34 cellular contexts compared by ENCODE assay signal in the genomic region with DNA sequence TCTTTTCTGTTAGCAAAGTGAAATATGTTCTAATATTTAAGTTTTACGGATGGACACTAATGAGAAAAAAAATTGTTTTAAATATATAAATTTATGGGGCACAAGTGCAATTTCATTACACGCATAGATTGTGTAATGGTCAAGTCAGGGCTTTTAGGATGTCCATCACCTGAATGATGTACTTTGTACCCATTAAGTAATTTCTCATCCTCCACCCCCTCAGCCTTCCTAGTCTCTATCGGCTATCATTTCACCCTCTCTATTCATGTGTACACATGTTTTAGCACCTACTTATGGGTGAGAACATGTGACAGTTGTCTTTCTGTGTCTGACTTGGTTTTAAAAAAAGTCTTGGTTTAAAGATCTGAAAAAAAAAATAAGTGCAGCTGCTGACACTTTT.
"Had no signal": no experiment of that assay in that cellular context is flagged by ENCODE, and none has a peak within 500 bp of the region (broad histone marks: within the 10 kb centered on the region; RNA-seq: fewer than 3 reads in every experiment).

No MANE protein-coding gene starts in this region.

- H3K27ac ChIP-seq: KMS-11 had no signal

- H3K36me3 ChIP-seq: MG63 had no signal

- H3K9ac ChIP-seq: KMS-11 had no signal

- DNase-seq: Karpas-422, Kasumi-1, KG1, MG63, MM.1S, MV-4-11, NCI-H1048, NCI-H1092, NCI-H1092 treated with DMSO at 0.1 percent for 48 hours, NCI-H1105, NCI-H1105 treated with DMSO at 0.1 percent for 48 hours, NCI-H1417, NCI-H1417 treated with DMSO at 0.1 percent for 48 hours, NCI-H1436, NCI-H1436 treated with DMSO at 0.1 percent for 48 hours, NCI-H146, NCI-H1694, NCI-H1694 treated with DMSO at 0.1 percent for 48 hours, NCI-H187, NCI-H187 treated with DMSO at 0.1 percent for 48 hours, NCI-H1930, NCI-H2029, NCI-H2029 treated with DMSO at 0.1 percent for 48 hours, NCI-H2081, NCI-H2081 treated with DMSO at 0.1 percent for 48 hours, NCI-H2107, NCI-H2171, NCI-H2171 treated with DMSO at 0.1 percent for 48 hours, NCI-H2227 treated with DMSO at 0.1 percent for 48 hours, NCI-H226, NCI-H345, NCI-H446, NCI-H446 treated with DMSO at 0.1 percent for 48 hours had no signal

- H3K9me3 ChIP-seq: MG63 had no signal

- H3K4me3 ChIP-seq: MG63 had no signal

- H3K27me3 ChIP-seq: MG63 had no signal

- H3K4me2 ChIP-seq: KMS-11 had no signal
